In the genomic region with DNA sequence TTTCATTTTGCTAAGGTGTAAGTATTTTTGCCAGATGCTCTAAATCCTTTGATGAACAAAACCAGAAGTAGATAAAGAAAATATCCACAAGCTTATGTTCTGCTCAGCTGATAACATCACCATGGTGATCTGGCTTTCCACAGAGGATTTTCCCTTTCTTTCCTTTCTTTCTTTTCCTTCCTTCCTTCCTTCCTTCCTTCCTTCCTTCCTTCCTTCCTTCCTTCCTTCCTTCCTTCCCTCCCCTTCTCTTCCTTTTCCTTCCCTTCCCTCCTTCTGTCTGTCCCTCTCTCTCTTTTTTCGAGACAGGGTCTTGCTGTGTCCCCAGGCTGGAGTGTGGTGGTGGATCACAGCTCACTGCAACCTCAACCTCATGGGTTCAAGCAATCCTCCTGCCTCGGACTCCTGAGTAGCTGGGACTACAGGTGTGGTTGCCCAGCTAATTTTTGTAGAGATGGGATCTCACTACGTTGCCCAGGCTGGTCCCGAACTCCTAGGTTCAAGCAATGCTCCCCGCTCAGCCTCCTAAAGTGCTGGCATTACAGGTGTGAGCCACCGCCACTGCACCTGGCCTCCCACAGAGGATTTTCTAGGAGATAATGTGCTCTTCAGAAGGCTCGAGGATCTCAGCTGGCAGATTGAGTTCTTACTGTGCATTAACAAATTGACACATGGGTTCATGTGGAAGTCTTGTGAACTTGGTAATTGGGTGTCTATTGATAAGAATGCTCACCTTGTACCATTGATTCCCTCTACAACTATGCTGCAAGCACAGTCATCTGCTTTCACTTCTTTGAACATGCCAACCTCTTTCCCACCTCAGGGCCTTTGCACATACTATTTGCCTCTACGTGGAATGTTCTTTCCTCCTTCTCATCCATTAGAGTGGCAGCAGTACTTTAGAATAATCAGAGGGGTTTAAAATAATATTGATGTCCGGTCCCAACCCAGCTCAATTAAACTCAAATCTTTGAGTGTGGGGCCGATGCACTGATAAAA, we compare ENCODE assay signal across 14 cellular contexts. TPM values are rescaled to one million over a fixed set of nuclear protein-coding genes. Genes with fewer than 3 reads are reported as not detected.
A peak's percentile ranks its signal among the peaks of the same experiment; 100 is the strongest.
DNase-seq lines count a peak whose midpoint lies in the region; TF ChIP-seq lines count a peak whose summit lies in the region.
"Had no signal": no experiment of that assay in that cellular context is flagged by ENCODE, and none has a peak within 500 bp of the region (broad histone marks: within the 10 kb centered on the region; RNA-seq: fewer than 3 reads in every experiment).

No MANE protein-coding gene starts in this region.

- intact Hi-C loops in A673 (cut with micrococcal nuclease; ENCODE audit: unreplicated experiment) = loop anchor here (1.0 to 5.0 kb wide), 3 partner anchors 43 to 139 kb away; partner anchors contain the start of gene N4BP2

- H3K4me2 ChIP-seq in hepatocyte = peak overlapping the region; percentile 39

- 93% methylated on average over 10 of the region's 10 CpGs for WGBS in hepatocyte (ENCODE audit: low lambda C conversion rate, missing lambda C conversion rate)

- CTCF ChIA-PET in A673 (lab: Charles Lee) = interaction anchor here (0.6 to 0.7 kb wide), 4 partner anchors 111 to 651 kb away, joined by 3 to 8 read pairs (median 4); no protein-coding TSS in a partner anchor

- no peaks in the 10 kb centered on the region for H3K9me3 ChIP-seq in A673 (ENCODE audit: low read depth, low read length, poor library complexity, severe bottlenecking)
- H3K9me3 ChIP-seq in SK-N-MC (ENCODE audit: low read depth, low read length) = no peaks in the 10 kb centered on the region
- H3K9me3 ChIP-seq in hepatocyte (ENCODE audit: low read depth) = no peaks in the 10 kb centered on the region
- H3K9me3 ChIP-seq: heart left ventricle, SJSA1, tibial artery had no signal

- BruUV-seq in A673 (replicated peaks; lab: Mats Ljungman, UMichigan) = no TSS peak

- H3K36me3 ChIP-seq in A673 (ENCODE audit: insufficient read depth, low read length, poor library complexity, severe bottlenecking) (peaks cover 8% of the 10 kb centered on the region), SK-N-MC (ENCODE audit: insufficient read depth, low read length) (peaks cover 18% of the 10 kb centered on the region), hepatocyte (replicated peaks; ENCODE audit: insufficient read depth, low read depth) (no peaks in the 10 kb centered on the region)
- H3K36me3 ChIP-seq: heart left ventricle, SJSA1, tibial artery had no signal

- TF ChIP-seq CTCF in A673 (conservative IDR thresholded peaks at IDR 0.05; ENCODE audit: low read depth, low read length) (no peak), GM12875 (IDR thresholded peaks at IDR 0.05; ENCODE audit: borderline replicate concordance, insufficient read depth, low read depth, low read length) (no peak), hepatocyte (IDR thresholded peaks at IDR 0.05; ENCODE audit: poor library complexity) (no peak)

- no peaks in the 10 kb centered on the region for H4K20me1 ChIP-seq in hepatocyte (ENCODE audit: insufficient read depth, poor library complexity, severe bottlenecking)

- H2AFZ ChIP-seq in hepatocyte = no peak overlapping the region

- POLR2A ChIA-PET in A673 (lab: Charles Lee; ENCODE audit: low non-redundant PET) = no interaction called here

- DNase-seq in A673 (ENCODE audit: low spot score) (peak; percentile 91), SK-N-MC (ENCODE audit: low read depth, low spot score) (no peak), hepatocyte (ENCODE audit: low spot score) (no peak), KG1 (lab: John Stamatoyannopoulos, UW) (no peak), Kasumi-1 (lab: John Stamatoyannopoulos, UW) (no peak), DMS53 treated with DMSO at 0.1 percent for 48 hours (lab: John Stamatoyannopoulos, UW; ENCODE audit: unreplicated experiment) (no peak), SW 1271 (lab: John Stamatoyannopoulos, UW) (no peak)
- DNase-seq: heart left ventricle, NCI-H524 treated with DMSO at 0.1 percent for 48 hours, tibial artery had no signal

- H3K27ac ChIP-seq in A673 (ENCODE audit: low read depth, low read length, poor library complexity, severe bottlenecking) (peak overlapping the region; percentile 97), SK-N-MC (peak overlapping the region; percentile 99), hepatocyte (peak overlapping the region; percentile 62)
- H3K27ac ChIP-seq: SJSA1, tibial artery had no signal

- H3K9me2 ChIP-seq in hepatocyte (replicated peaks; ENCODE audit: insufficient read depth) = no peaks in the 10 kb centered on the region

- H3K4me1 ChIP-seq in A673 (ENCODE audit: insufficient read depth, low read length, poor library complexity, severe bottlenecking) = peaks cover 61% of the 10 kb centered on the region
- H3K4me1 ChIP-seq in hepatocyte (ENCODE audit: insufficient read depth) = peaks cover 19% of the 10 kb centered on the region
- H3K4me1 ChIP-seq: SJSA1, tibial artery had no signal

- H3K27me3 ChIP-seq in A673 (replicated peaks; ENCODE audit: insufficient read depth, low read depth, low read length, poor library complexity) = no peaks in the 10 kb centered on the region
- no peaks in the 10 kb centered on the region for H3K27me3 ChIP-seq in hepatocyte
- H3K27me3 ChIP-seq: SJSA1 had no signal

- peak overlapping the region; percentile 92 for H3K9ac ChIP-seq in SK-N-MC (ENCODE audit: insufficient read length)

- H3K79me2 ChIP-seq in hepatocyte = no peaks in the 10 kb centered on the region

- H3K4me3 ChIP-seq in A673 (ENCODE audit: low read depth, low read length, poor library complexity, severe bottlenecking) (peak overlapping the region; percentile 19), GM12875 (ENCODE audit: low read depth, low read length) (peak overlapping the region; percentile 99), SK-N-MC (peak overlapping the region; percentile 88), hepatocyte (no peak overlapping the region)
- H3K4me3 ChIP-seq: SJSA1, tibial artery had no signal

RNA-seq across cellular contexts. Expression of gene RHOH, which starts 1.4 kb away (rescaled TPM):
- 66.8 and 74.2 TPM in 2 replicates for total RNA-seq in A673 (2021)
- 0.36 TPM in 1 of 2 replicates, not detected in the other for total RNA-seq in hepatocyte
- not detected in 2 replicates for polyA plus RNA-seq in hepatocyte
- total RNA-seq: lung microvascular endothelial cell, renal cortical epithelial cell, SJSA1 had no signal

Comparison
In these comparisons a context has a peak if more than half of its experiments do, and no peak if none do; other contexts are left out.
1. RNA of gene RHOH, which starts 1.4 kb away (total RNA-seq): 66.8 to 74.2 TPM in A673; 0.36 TPM in hepatocyte; every median in the first group is over 10 times any median in the second.
2. Peak in every context shown above with its lines, with median percentiles within 50 percentile points of each other: H3K27ac ChIP-seq.